24 cellular contexts compared by ENCODE assay signal in the genomic region with DNA sequence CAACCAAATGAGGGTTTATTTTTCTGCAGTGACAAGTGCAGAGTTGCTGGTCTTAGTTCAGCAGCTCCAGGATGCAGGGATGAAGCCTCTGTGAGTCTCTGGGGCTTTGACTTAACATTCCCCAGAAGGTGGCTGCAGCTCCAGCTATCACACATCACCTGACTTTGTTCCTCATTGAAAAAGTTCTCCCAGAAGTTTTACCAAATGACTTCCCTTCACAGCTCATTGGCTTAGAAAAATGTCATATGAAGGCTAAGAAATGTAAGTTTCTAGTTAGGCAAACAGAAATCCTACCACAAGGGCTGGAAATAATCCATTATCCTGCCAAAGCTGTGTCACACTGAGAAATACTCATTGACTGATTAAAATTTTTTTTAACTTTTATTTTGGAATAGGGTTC.
A peak's percentile ranks its signal among the peaks of the same experiment; 100 is the strongest.
DNase-seq lines count a peak whose midpoint lies in the region; ATAC-seq, FAIRE-seq and TF ChIP-seq lines count a peak whose summit lies in the region.
"Had no signal": no experiment of that assay in that cellular context is flagged by ENCODE, and none has a peak within 500 bp of the region (broad histone marks: within the 10 kb centered on the region; RNA-seq: fewer than 3 reads in every experiment).

No MANE protein-coding gene starts in this region.

- H3K36me3 ChIP-seq in sigmoid colon (no peaks in the 10 kb centered on the region), heart right ventricle (no peaks in the 10 kb centered on the region)
- H3K36me3 ChIP-seq: BLaER1 had no signal

- DNase-seq in ACHN (peak; percentile 31), RCC 7860 (ENCODE audit: low spot score) (peak; percentile 23), kidney tubule cell (ENCODE audit: low spot score) (peak; percentile 74), sigmoid colon (no peak), GM12891 (ENCODE audit: insufficient read length, low spot score) (no peak), retina (no peak), heart right ventricle (no peak)
- DNase-seq: 8988T; Caco-2; CD4-positive, CD25-positive, alpha-beta regulatory T cell; CD8-positive, alpha-beta T cell; DMS 273 treated with DMSO at 0.1 percent for 48 hours; DMS79; EL; GDM1; GM23248; H7; HCEC 1CT had no signal

- H3K27me3 ChIP-seq in sigmoid colon (no peaks in the 10 kb centered on the region), heart right ventricle (no peaks in the 10 kb centered on the region)
- H3K27me3 ChIP-seq: BLaER1 had no signal

- H3K4me1 ChIP-seq in sigmoid colon (no peaks in the 10 kb centered on the region), heart right ventricle (no peaks in the 10 kb centered on the region)
- H3K4me1 ChIP-seq: BLaER1, Caco-2 had no signal

- TF ChIP-seq CTCF in sigmoid colon (IDR thresholded peaks at IDR 0.05) (no peak), heart right ventricle (IDR thresholded peaks at IDR 0.05) (no peak)

- no peak for ATAC-seq in heart right ventricle
- ATAC-seq: CD8-positive, alpha-beta T cell; GM12878 had no signal

- FAIRE-seq in RCC 7860 (lab: Jason Lieb, UNC): peak; percentile 30
- FAIRE-seq in GM12891 (lab: Jason Lieb, UNC): no peak
- FAIRE-seq: D721Med, GM12878, GM19239, H1 had no signal

- H3K4me3 ChIP-seq in sigmoid colon: no peak overlapping the region
- H3K4me3 ChIP-seq in heart right ventricle: no peak overlapping the region
- H3K4me3 ChIP-seq: BLaER1, GM12878, GM23248 had no signal

- TF ChIP-seq POLR2A in sigmoid colon (IDR thresholded peaks at IDR 0.05) (no peak), GM12891 (IDR thresholded peaks at IDR 0.05; ENCODE audit: low read depth, low read length) (no peak)

- no peak overlapping the region for H3K27ac ChIP-seq in sigmoid colon
- H3K27ac ChIP-seq in heart right ventricle: no peak overlapping the region
- H3K27ac ChIP-seq: BLaER1, C4-2B, GM23248 had no signal

- in situ Hi-C loops in ACHN (cut with HindIII; ENCODE audit: low pct_ligation_motif_present, low pct_unique_long_range_greater_than_20kb, low sequenced_read_pairs): no loop called here

- no peaks in the 10 kb centered on the region for H3K9me3 ChIP-seq in sigmoid colon
- H3K9me3 ChIP-seq in heart right ventricle: no peaks in the 10 kb centered on the region
- H3K9me3 ChIP-seq: BLaER1, Caco-2 had no signal

- no peak for TF ChIP-seq EP300 in sigmoid colon (IDR thresholded peaks at IDR 0.05)

- intact Hi-C loops in sigmoid colon (cut with DNase I) (no loop called here), heart right ventricle (cut with DNase I) (no loop called here)

TF ChIP-seq in GM12891, 5 proteins besides CTCF, POLR2A, EP300 and RAD21:
- TF ChIP-seq POU2F2 (IDR thresholded peaks at IDR 0.05; ENCODE audit: low read depth, low read length) (no peak), PAX5 (IDR thresholded peaks at IDR 0.05; ENCODE audit: insufficient read depth, low read length, severe bottlenecking) (no peak), SPI1 (IDR thresholded peaks at IDR 0.05; ENCODE audit: low read depth, low read length) (no peak), POLR2AphosphoS5 (IDR thresholded peaks at IDR 0.05; ENCODE audit: low read depth, low read length) (no peak), TAF1 (IDR thresholded peaks at IDR 0.05; ENCODE audit: low read depth, low read length) (no peak)

Comparison
In these comparisons a context has a peak if more than half of its experiments do, and no peak if none do; other contexts are left out.
1. DNase-seq: peak in ACHN (single experiment), RCC 7860 (single experiment) and kidney tubule cell (single experiment); none in sigmoid colon (single experiment), GM12891 (single experiment), retina (single experiment) and heart right ventricle (0 of 2).